Comparison of ENCODE assay signal across 5 cellular contexts in genomic region chr9:117014061-117014460, GRCh38.
"Had no signal": no experiment of that assay in that cellular context is flagged by ENCODE, and none has a peak within 500 bp of the region (broad histone marks: within the 10 kb centered on the region; RNA-seq: fewer than 3 reads in every experiment).

No MANE protein-coding gene starts in this region.

- H3K4me3 ChIP-seq: GM23338, K562 had no signal

- H2AFZ ChIP-seq: GM23338 had no signal

- DNase-seq: H9, HCEC 1CT, IMR-90 had no signal

- H3K4me2 ChIP-seq: GM23338 had no signal

- ATAC-seq: GM23338, K562 had no signal
